2 cellular contexts compared by ENCODE assay signal in the genomic region with DNA sequence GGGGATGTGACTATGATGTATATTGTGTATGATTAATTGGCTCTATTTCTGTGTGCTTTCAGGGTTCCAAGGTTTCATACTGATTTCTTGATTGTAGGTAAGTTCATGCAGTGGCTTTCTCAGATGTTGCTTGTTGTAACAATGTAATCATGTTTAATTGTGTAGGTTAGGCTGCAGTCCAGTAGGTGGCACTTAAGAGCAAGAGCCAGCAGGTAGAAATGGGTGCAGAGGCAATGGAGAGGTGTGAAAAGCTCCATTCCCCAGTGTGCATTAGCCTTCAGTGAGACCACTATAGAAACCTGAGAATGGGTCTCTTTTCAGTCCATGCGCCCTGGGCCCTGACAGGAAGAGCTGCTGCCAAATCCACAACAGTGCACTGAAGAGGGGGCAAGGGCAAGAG.
TF ChIP-seq lines count a peak whose summit lies in the region.

No MANE protein-coding gene starts in this region.

TF ChIP-seq in liver, 16 proteins besides CTCF, POLR2A, EP300 and RAD21:
- TF ChIP-seq NR2F2 (IDR thresholded peaks at IDR 0.05) = no peak
- no peak for TF ChIP-seq JUND (IDR thresholded peaks at IDR 0.05)
- no peak for TF ChIP-seq GABPA (IDR thresholded peaks at IDR 0.05 in 1 of 2, conservative IDR thresholded peaks at IDR 0.05 in 1 of 2)
- TF ChIP-seq FOXA2 (IDR thresholded peaks at IDR 0.05) = no peak
- no peak for TF ChIP-seq HNF4A (conservative IDR thresholded peaks at IDR 0.05)
- TF ChIP-seq YY1 (IDR thresholded peaks at IDR 0.05) = no peak
- TF ChIP-seq ATF3 (IDR thresholded peaks at IDR 0.05) = no peak
- TF ChIP-seq HNF4G (IDR thresholded peaks at IDR 0.05) = no peak

TF ChIP-seq in HepG2, 621 proteins besides CTCF, POLR2A, EP300 and RAD21:
- no peak for TF ChIP-seq ZBTB42 (CRISPR knock-in tag; IDR thresholded peaks at IDR 0.05)
- TF ChIP-seq HOXA7 (CRISPR knock-in tag; IDR thresholded peaks at IDR 0.05) = no peak
- no peak for TF ChIP-seq SOX5 (CRISPR knock-in tag; IDR thresholded peaks at IDR 0.05; ENCODE audit: borderline replicate concordance)
